20 cellular contexts compared by ENCODE assay signal in the genomic region with DNA sequence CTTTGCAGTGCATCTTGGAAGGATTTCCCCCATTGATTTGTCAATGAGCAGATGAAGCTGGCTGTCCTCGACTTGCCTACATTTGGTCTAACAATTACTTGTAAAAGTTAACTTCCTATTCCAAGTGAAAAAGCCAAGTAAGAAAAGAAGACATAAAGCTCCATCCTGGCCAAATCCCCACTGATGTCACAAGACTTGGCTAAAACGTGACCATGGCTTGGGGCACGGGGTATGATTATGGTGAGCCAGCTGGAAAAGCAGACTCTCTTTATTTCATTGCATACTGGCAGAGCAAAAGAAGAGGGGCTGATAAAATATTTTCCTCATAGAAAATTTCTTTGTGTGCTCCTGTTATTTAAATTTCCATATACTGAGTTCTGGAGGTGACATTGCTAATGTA. TPM values are rescaled to one million over a fixed set of nuclear protein-coding genes. Genes with fewer than 3 reads are reported as not detected.
"Had no signal": no experiment of that assay in that cellular context is flagged by ENCODE, and none has a peak within 500 bp of the region (broad histone marks: within the 10 kb centered on the region; RNA-seq: fewer than 3 reads in every experiment).

No MANE protein-coding gene starts in this region.

- DNase-seq: activated B cell treated with CpG ODN at 0.5 μM for 24 hours; activated CD4-positive, alpha-beta T cell treated with anti-CD3 and anti-CD28 coated beads for 36 hours; activated CD4-positive, alpha-beta T cell treated with anti-CD3 and anti-CD28 coated beads, Interleukin-2, amount 50 U/mL, for 4 hours; activated naive CD4-positive, alpha-beta T cell treated with Interleukin-2 at 50 U/mL for 16 hours; activated naive CD8-positive, alpha-beta T cell treated with anti-CD3 and anti-CD28 coated beads, Interleukin-2, amount 10 ng/mL, durations not matched to agents 7 days and 5 days; activated T-cell treated with anti-CD3 and anti-CD28 coated beads, Interleukin-2, amount 50 U/mL, for 48 hours; amygdala; effector CD4-positive, alpha-beta T cell; islet precursor cell; left colon; naive thymus-derived CD4-positive, alpha-beta T cell; occipital lobe; stimulated activated CD4-positive, alpha-beta T cell treated with anti-CD3 and anti-CD28 coated beads, Interleukin-4, amount 100 ng/mL, for 4 hours; stimulated activated naive CD8-positive, alpha-beta T cell treated with anti-CD3 and anti-CD28 coated beads, Interleukin-15, Interleukin-2, amounts not matched to agents 100 U/mL and 50 U/mL, for 24 hours; uterus had no signal

- H3K4me1 Mint-ChIP-seq: activated B cell treated with CpG ODN at 0.5 μM for 24 hours; activated CD4-positive, alpha-beta T cell treated with anti-CD3 and anti-CD28 coated beads for 36 hours; activated naive CD8-positive, alpha-beta T cell treated with anti-CD3 and anti-CD28 coated beads, Interleukin-2, amount 10 ng/mL, durations not matched to agents 7 days and 5 days; neural crest cell had no signal

- H3K27ac ChIP-seq: uterus had no signal

- H3K36me3 Mint-ChIP-seq: activated naive CD8-positive, alpha-beta T cell treated with anti-CD3 and anti-CD28 coated beads, Interleukin-2, amount 10 ng/mL, durations not matched to agents 7 days and 5 days; naive thymus-derived CD4-positive, alpha-beta T cell had no signal

- H3K27ac Mint-ChIP-seq: activated B cell treated with CpG ODN at 0.5 μM for 24 hours; activated CD4-positive, alpha-beta T cell treated with anti-CD3 and anti-CD28 coated beads for 36 hours; activated naive CD8-positive, alpha-beta T cell treated with anti-CD3 and anti-CD28 coated beads, Interleukin-2, amount 10 ng/mL, durations not matched to agents 7 days and 5 days; dendritic cell treated with granulocyte-macrophage colony-stimulating factor and Interleukin-4, amounts not matched to agents 40 ng/mL and 50 ng/mL, for 4 days; naive thymus-derived CD4-positive, alpha-beta T cell; T-helper 1 cell treated with Interleukin-12 subunit alpha and Interleukin-12 subunit beta and Interleukin-4 antibody, amounts not matched to agents 30 μg/mL and 1 μg/mL, for 36 hours had no signal

- H3K4me1 ChIP-seq: uterus had no signal

- H3K27me3 ChIP-seq: tibial nerve, uterus had no signal

- H3K36me3 ChIP-seq: heart right ventricle, tibial nerve, uterus had no signal

- H3K4me3 ChIP-seq: heart right ventricle, tibial nerve, uterus had no signal

- H3K9me3 Mint-ChIP-seq: activated B cell treated with CpG ODN at 0.5 μM for 24 hours; neural crest cell; T-helper 1 cell treated with Interleukin-12 subunit alpha and Interleukin-12 subunit beta and Interleukin-4 antibody, amounts not matched to agents 30 μg/mL and 1 μg/mL, for 36 hours had no signal

- ATAC-seq: activated CD4-positive, alpha-beta T cell treated with anti-CD3 and anti-CD28 coated beads for 36 hours; left colon; stimulated activated naive CD8-positive, alpha-beta T cell treated with anti-CD3 and anti-CD28 coated beads, Interleukin-15, Interleukin-2, amounts not matched to agents 100 U/mL and 50 U/mL, for 24 hours had no signal

- H3K9me3 ChIP-seq: heart right ventricle, tibial nerve, uterus had no signal

- H3K4me3 Mint-ChIP-seq: activated B cell treated with CpG ODN at 0.5 μM for 24 hours; activated CD4-positive, alpha-beta T cell treated with anti-CD3 and anti-CD28 coated beads for 36 hours; activated naive CD8-positive, alpha-beta T cell treated with anti-CD3 and anti-CD28 coated beads, Interleukin-2, amount 10 ng/mL, durations not matched to agents 7 days and 5 days; dendritic cell treated with granulocyte-macrophage colony-stimulating factor and Interleukin-4, amounts not matched to agents 40 ng/mL and 50 ng/mL, for 4 days; naive thymus-derived CD4-positive, alpha-beta T cell; neural crest cell; T-helper 1 cell treated with Interleukin-12 subunit alpha and Interleukin-12 subunit beta and Interleukin-4 antibody, amounts not matched to agents 30 μg/mL and 1 μg/mL, for 36 hours had no signal

- H3K27me3 Mint-ChIP-seq: activated CD4-positive, alpha-beta T cell treated with anti-CD3 and anti-CD28 coated beads for 36 hours; activated naive CD8-positive, alpha-beta T cell treated with anti-CD3 and anti-CD28 coated beads, Interleukin-2, amount 10 ng/mL, durations not matched to agents 7 days and 5 days had no signal

RNA-seq across cellular contexts. Expression of a gene that starts 25.5 kb away (rescaled TPM):
- total RNA-seq: activated B cell treated with CpG ODN at 0.5 μM for 24 hours; activated CD4-positive, alpha-beta T cell treated with anti-CD3 and anti-CD28 coated beads for 36 hours had no signal
